1 cellular context compared by ENCODE assay signal in the genomic region with DNA sequence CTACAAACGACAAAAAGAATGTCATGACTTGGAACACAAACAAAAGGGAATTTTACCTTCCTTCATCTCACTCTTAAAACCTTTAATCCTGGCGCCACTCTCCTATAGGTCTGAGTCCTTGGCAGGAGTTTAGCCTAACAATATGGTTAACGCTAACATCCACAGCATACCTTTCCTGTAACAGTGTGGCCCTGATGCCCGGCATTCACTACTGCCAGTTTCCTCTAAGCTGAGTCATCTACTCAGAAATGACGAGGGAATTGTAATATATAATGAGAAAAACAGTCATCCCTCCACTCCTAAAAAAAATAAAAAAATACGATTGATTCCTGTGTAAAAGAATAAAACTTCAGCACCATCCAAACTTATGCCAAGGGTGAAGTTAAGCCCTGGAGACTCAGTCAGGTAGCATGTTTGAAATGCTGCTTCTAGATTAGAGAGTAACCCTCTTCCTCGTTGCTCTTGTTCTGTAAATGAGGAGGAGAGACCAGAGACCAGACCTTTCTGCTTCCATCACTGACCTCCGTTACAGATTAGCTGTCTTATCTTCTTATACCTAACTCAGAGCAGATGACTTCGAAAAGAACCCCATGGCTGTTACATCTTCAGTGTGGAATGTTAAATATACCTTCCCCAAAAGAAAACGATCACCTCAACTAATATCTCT.
TF ChIP-seq lines count a peak whose summit lies in the region.

No MANE protein-coding gene starts in this region.

TF ChIP-seq in GM23338, 12 proteins besides CTCF, POLR2A, EP300 and RAD21 (continued from another document):
- TF ChIP-seq ETS1 (IDR thresholded peaks at IDR 0.05) = no peak
TF ChIP-seq in GM23338: peak in this region for 0.
